1 cellular context compared by ENCODE assay signal in genomic region chr17:76742958-76743357, GRCh38.
TF ChIP-seq lines count a peak whose summit lies in the region.

No MANE protein-coding gene starts in this region.

TF ChIP-seq in K562, 482 proteins besides CTCF, POLR2A, EP300 and RAD21:
- TF ChIP-seq NELFE (IDR thresholded peaks at IDR 0.05; ENCODE audit: insufficient read depth, insufficient read length) (no peak), MEIS2 (IDR thresholded peaks at IDR 0.05; ENCODE audit: partially characterized antibody) (peak; percentile 20)
